In the genomic region with DNA sequence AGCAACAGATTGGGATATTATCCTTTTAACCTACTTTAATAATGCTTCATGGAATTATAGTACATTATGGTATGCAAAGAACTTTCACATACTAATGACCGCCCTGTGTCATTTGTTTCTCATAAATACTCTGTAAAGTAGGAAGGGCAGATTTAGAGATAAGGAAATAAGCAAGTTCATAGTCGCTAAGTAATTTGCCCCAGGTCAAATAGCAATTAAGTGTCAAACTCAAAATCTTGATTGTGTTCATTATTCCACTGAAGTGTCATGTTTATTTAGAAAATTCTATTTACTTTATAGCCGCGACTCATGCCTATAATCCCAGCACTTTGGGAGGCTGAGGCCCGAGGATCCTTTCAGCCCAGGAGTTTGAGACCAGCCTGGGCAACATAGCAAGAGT, we compare ENCODE assay signal across 17 cellular contexts.
DNase-seq lines count a peak whose midpoint lies in the region; ATAC-seq and TF ChIP-seq lines count a peak whose summit lies in the region.
"Had no signal": no experiment of that assay in that cellular context is flagged by ENCODE, and none has a peak within 500 bp of the region (broad histone marks: within the 10 kb centered on the region; RNA-seq: fewer than 3 reads in every experiment).

No MANE protein-coding gene starts in this region.

- H3K27me3 ChIP-seq in PC-3 (ENCODE audit: low read length) (no peaks in the 10 kb centered on the region), endodermal cell (ENCODE audit: control insufficient read depth, insufficient read depth, low read length, poor library complexity, severe bottlenecking) (no peaks in the 10 kb centered on the region), smooth muscle cell (ENCODE audit: low read depth) (no peaks in the 10 kb centered on the region), ovary (no peaks in the 10 kb centered on the region)

- no peaks in the 10 kb centered on the region for H4K20me1 ChIP-seq in PC-3 (ENCODE audit: low read length)
- H4K20me1 ChIP-seq in smooth muscle cell (ENCODE audit: low read depth) = peaks cover 18% of the 10 kb centered on the region

- H3K9me3 Mint-ChIP-seq in endodermal cell = no peaks in the 10 kb centered on the region
- H3K9me3 Mint-ChIP-seq in glutamatergic neuron (ENCODE audit: unreplicated experiment) = no peaks in the 10 kb centered on the region
- H3K9me3 Mint-ChIP-seq: GM23338 had no signal

- intact Hi-C loops in PC-3 (cut with micrococcal nuclease) = no loop called here
- intact Hi-C loops in ovary (cut with DNase I) = no loop called here

- 0 out of 2 replicates have a peak, but pooled peaks cover 3% of the 10 kb centered on the region for H3K79me2 ChIP-seq in PC-3 (ENCODE audit: low read length)
- H3K79me2 ChIP-seq in smooth muscle cell (ENCODE audit: low read depth) = peaks cover 13% of the 10 kb centered on the region

- POLR2A ChIA-PET in PC-3 (lab: Charles Lee; ENCODE audit: unreplicated experiment) = no interaction called here

- H3K4me2 ChIP-seq in PC-3 (ENCODE audit: low read length) = 0 out of 2 replicates have a peak overlapping the region, but pooled peaks have one; percentile 21
- no peak overlapping the region for H3K4me2 ChIP-seq in smooth muscle cell
- H3K4me2 ChIP-seq: GM23338 had no signal

- DNase-seq in M059J (ENCODE audit: low read depth) = peak; percentile 28
- peak; percentile 31 for DNase-seq in PC-3
- no peak for DNase-seq in endodermal cell
- no peak for DNase-seq in smooth muscle cell (lab: John Stamatoyannopoulos, UW; ENCODE audit: unreplicated experiment)
- DNase-seq in glutamatergic neuron = no peak
- no peak for DNase-seq in ovary
- no peak for DNase-seq in GM20000 (ENCODE audit: low spot score)
- no peak for DNase-seq in NCI-H82 treated with DMSO at 0.1 percent for 48 hours (lab: John Stamatoyannopoulos, UW; ENCODE audit: unreplicated experiment)
- DNase-seq: CD4-positive, CD25-positive, alpha-beta regulatory T cell; KBM-7; NCI-H1694; NCI-H2107; NCI-H226; NCI-H526; SW 1271 had no signal

- H3K4me1 ChIP-seq in PC-3 (ENCODE audit: insufficient read depth, low read length) (peaks cover 16% of the 10 kb centered on the region), endodermal cell (ENCODE audit: control insufficient read depth, insufficient read depth, low read length) (no peaks in the 10 kb centered on the region), smooth muscle cell (ENCODE audit: low read depth) (no peaks in the 10 kb centered on the region), ovary (ENCODE audit: insufficient read depth) (peaks cover 12% of the 10 kb centered on the region)

- H3K27ac Mint-ChIP-seq in endodermal cell = no peak overlapping the region
- H3K27ac Mint-ChIP-seq in glutamatergic neuron (ENCODE audit: unreplicated experiment) = no peak overlapping the region
- H3K27ac Mint-ChIP-seq: GM23338 had no signal

- H3K9me3 ChIP-seq in PC-3 (ENCODE audit: low read length) = no peaks in the 10 kb centered on the region
- H3K9me3 ChIP-seq in endodermal cell (ENCODE audit: control insufficient read depth, low read length) = no peaks in the 10 kb centered on the region
- no peaks in the 10 kb centered on the region for H3K9me3 ChIP-seq in smooth muscle cell (replicated peaks; ENCODE audit: low read depth)
- H3K9me3 ChIP-seq in ovary = no peaks in the 10 kb centered on the region

- H3K27me3 Mint-ChIP-seq in endodermal cell (ENCODE audit: insufficient read depth) (no peaks in the 10 kb centered on the region), glutamatergic neuron (ENCODE audit: unreplicated experiment) (no peaks in the 10 kb centered on the region)
- H3K27me3 Mint-ChIP-seq: CD4-positive, CD25-positive, alpha-beta regulatory T cell had no signal

- ATAC-seq in PC-3 = peak; percentile 48
- ATAC-seq: GM23338, HCT116 had no signal

- H3K4me3 ChIP-seq in PC-3 (ENCODE audit: low read length) = no peak overlapping the region
- no peak overlapping the region for H3K4me3 ChIP-seq in endodermal cell (ENCODE audit: low read length)
- H3K4me3 ChIP-seq in smooth muscle cell = no peak overlapping the region
- no peak overlapping the region for H3K4me3 ChIP-seq in ovary
- H3K4me3 ChIP-seq: GM23338 had no signal

- CTCF ChIA-PET in PC-3 (lab: Charles Lee) = no interaction called here

- H3K9ac ChIP-seq in PC-3 (ENCODE audit: low read length) = no peak overlapping the region
- no peak overlapping the region for H3K9ac ChIP-seq in endodermal cell (ENCODE audit: extremely low read depth, low read length, poor library complexity, severe bottlenecking)
- no peak overlapping the region for H3K9ac ChIP-seq in smooth muscle cell (ENCODE audit: low read depth)

- peaks cover 10% of the 10 kb centered on the region; the same call in 1 of the 2 replicates for H3K36me3 ChIP-seq in PC-3 (ENCODE audit: low read depth, low read length)
- H3K36me3 ChIP-seq in endodermal cell (ENCODE audit: control insufficient read depth, insufficient read depth, low read length) = peaks cover 6% of the 10 kb centered on the region
- H3K36me3 ChIP-seq in smooth muscle cell (ENCODE audit: low read depth) = peaks cover 3% of the 10 kb centered on the region
- no peaks in the 10 kb centered on the region for H3K36me3 ChIP-seq in ovary

- TF ChIP-seq CTCF in PC-3 (conservative IDR thresholded peaks at IDR 0.05; ENCODE audit: low read depth, low read length) (no peak), endodermal cell (conservative IDR thresholded peaks at IDR 0.05) (no peak), smooth muscle cell (IDR thresholded peaks at IDR 0.05; ENCODE audit: borderline replicate concordance, insufficient read depth, poor library complexity, severe bottlenecking) (no peak), glutamatergic neuron (IDR thresholded peaks at IDR 0.05; ENCODE audit: partially characterized antibody, unreplicated experiment) (no peak), ovary (IDR thresholded peaks at IDR 0.05) (no peak), GM20000 (IDR thresholded peaks at IDR 0.05; ENCODE audit: extremely low read depth, missing control alignments) (no peak)

- no peak for TF ChIP-seq EP300 in ovary (IDR thresholded peaks at IDR 0.05)

- no peaks in the 10 kb centered on the region for H3K9me2 ChIP-seq in PC-3 (replicated peaks; ENCODE audit: low read length)

- no peak for TF ChIP-seq POLR2A in ovary (IDR thresholded peaks at IDR 0.05)

- H3K4me1 Mint-ChIP-seq in endodermal cell = no peaks in the 10 kb centered on the region
- H3K4me1 Mint-ChIP-seq in glutamatergic neuron (ENCODE audit: low read depth, unreplicated experiment) = no peaks in the 10 kb centered on the region
- H3K4me1 Mint-ChIP-seq: GM23338 had no signal

- 80 to 99% methylated on average over 1 to 5 of the region's 5 CpGs for WGBS in endodermal cell (ENCODE audit: insufficient coverage in 1 of 2, insufficient read length in 1 of 2), 2 experiments
- 82% methylated on average over 5 of the region's 5 CpGs for WGBS in smooth muscle cell (ENCODE audit: low lambda C conversion rate)
- 96 to 98% (median 96%) methylated on average over 5 of the region's 5 CpGs for WGBS in ovary, 3 donors

- no TSS peak for BruUV-seq in PC-3 (replicated peaks; lab: Mats Ljungman, UMichigan)

- H3K27ac ChIP-seq in PC-3 (ENCODE audit: low read length) (peak overlapping the region; percentile 7; the same call in 1 of the 2 replicates), endodermal cell (ENCODE audit: low read depth, low read length) (peak overlapping the region; percentile 1), smooth muscle cell (ENCODE audit: low read depth) (peak overlapping the region; percentile 84), ovary (no peak overlapping the region)

- H3K36me3 Mint-ChIP-seq in endodermal cell (ENCODE audit: low read depth) (peaks cover 1% of the 10 kb centered on the region), glutamatergic neuron (ENCODE audit: unreplicated experiment) (no peaks in the 10 kb centered on the region)

- H3F3A ChIP-seq in PC-3 (ENCODE audit: low read length, unreplicated experiment) (no peaks in the 10 kb centered on the region), smooth muscle cell (ENCODE audit: low read depth) (peaks cover 4% of the 10 kb centered on the region)

- no peak overlapping the region for H2AFZ ChIP-seq in PC-3 (ENCODE audit: low read length)
- H2AFZ ChIP-seq in smooth muscle cell (ENCODE audit: low read depth) = no peak overlapping the region
- H2AFZ ChIP-seq: GM23338 had no signal

- no peak overlapping the region for H3K4me3 Mint-ChIP-seq in endodermal cell
- no peak overlapping the region for H3K4me3 Mint-ChIP-seq in glutamatergic neuron (ENCODE audit: unreplicated experiment)
- H3K4me3 Mint-ChIP-seq: CD4-positive, CD25-positive, alpha-beta regulatory T cell; GM23338 had no signal

Comparison
In these comparisons a context has a peak if more than half of its experiments do, and no peak if none do; other contexts are left out.
1. DNase-seq: peak in M059J (single experiment) and PC-3 (single experiment); none in endodermal cell (single experiment), smooth muscle cell (single experiment), glutamatergic neuron (single experiment), ovary (0 of 5), GM20000 (single experiment) and NCI-H82 treated with DMSO at 0.1 percent for 48 hours (single experiment).
2. H3K27ac ChIP-seq: peak in PC-3 (single experiment), endodermal cell (single experiment) and smooth muscle cell (single experiment); none in ovary (0 of 2).